ENCODE assay signal across 15 cellular contexts in the genomic region with DNA sequence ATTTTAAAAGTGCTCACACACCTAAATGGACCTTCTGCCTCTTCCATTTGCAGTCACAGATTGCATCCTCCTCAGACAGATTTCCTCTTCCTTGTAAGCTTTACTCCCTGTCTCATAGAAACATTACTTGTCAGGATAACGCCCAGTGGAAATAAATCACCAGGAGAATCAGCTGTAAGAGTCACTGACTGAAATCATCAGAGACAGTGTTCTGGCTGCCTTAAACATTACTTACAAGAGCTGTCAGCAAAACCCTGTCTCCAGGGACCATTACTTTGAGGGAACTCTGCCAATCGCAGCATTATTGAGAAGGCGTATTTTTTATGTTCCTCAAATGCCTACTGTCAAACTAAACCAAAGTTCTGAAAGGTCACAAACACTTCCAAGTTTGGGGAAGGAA. TPM values are rescaled to one million over a fixed set of nuclear protein-coding genes. Genes with fewer than 3 reads are reported as not detected.
DNase-seq lines count a peak whose midpoint lies in the region; ATAC-seq and TF ChIP-seq lines count a peak whose summit lies in the region.
"Had no signal": no experiment of that assay in that cellular context is flagged by ENCODE, and none has a peak within 500 bp of the region (broad histone marks: within the 10 kb centered on the region; RNA-seq: fewer than 3 reads in every experiment).

No MANE protein-coding gene starts in this region.

- TF ChIP-seq CTCF in fibroblast of villous mesenchyme (IDR thresholded peaks at IDR 0.05; ENCODE audit: insufficient read depth, low read depth, low read length) (no peak), endodermal cell (conservative IDR thresholded peaks at IDR 0.05) (no peak), OCI-LY7 (conservative IDR thresholded peaks at IDR 0.05; ENCODE audit: low read length) (no peak)

- H3K4me2 ChIP-seq in OCI-LY7 (ENCODE audit: low read length) = no peak overlapping the region

- peaks cover 9% of the 10 kb centered on the region for H3K27me3 ChIP-seq in endodermal cell (ENCODE audit: control insufficient read depth, insufficient read depth, low read length, poor library complexity, severe bottlenecking)

- H3K36me3 Mint-ChIP-seq in endodermal cell (ENCODE audit: low read depth) = no peaks in the 10 kb centered on the region

- no peak for ATAC-seq in HG03378 (IDR thresholded peaks at IDR 0.05; ENCODE audit: unreplicated experiment)
- ATAC-seq in HG02678 (IDR thresholded peaks at IDR 0.05; ENCODE audit: unreplicated experiment) = no peak
- ATAC-seq: Panc1 had no signal

- no peaks in the 10 kb centered on the region for H4K20me1 ChIP-seq in OCI-LY7 (ENCODE audit: insufficient read depth, low read length)

- H3K27ac Mint-ChIP-seq in endodermal cell = no peak overlapping the region

- no peaks in the 10 kb centered on the region for H3K9me2 ChIP-seq in OCI-LY7 (ENCODE audit: insufficient read depth, low read length)

- H3K4me1 Mint-ChIP-seq in endodermal cell = no peaks in the 10 kb centered on the region

- peaks cover 15% of the 10 kb centered on the region for H3K27me3 Mint-ChIP-seq in endodermal cell (ENCODE audit: insufficient read depth)

- POLR2A ChIA-PET in OCI-LY7 (lab: Charles Lee) = interaction anchor here (0.7 kb wide), 2 partner anchors 13 to 35 kb away, joined by 3 read pairs; no protein-coding TSS in a partner anchor

- CTCF ChIA-PET in OCI-LY7 (lab: Charles Lee; ENCODE audit: unreplicated experiment) = no interaction called here

- no TSS peak for BruUV-seq in OCI-LY7 (replicated peaks; lab: Mats Ljungman, UMichigan)

- no peak overlapping the region for H3K4me3 Mint-ChIP-seq in endodermal cell

- H3K9me3 Mint-ChIP-seq in endodermal cell = no peaks in the 10 kb centered on the region

- H3K9me3 ChIP-seq in endodermal cell (ENCODE audit: control insufficient read depth, low read length) (no peaks in the 10 kb centered on the region), OCI-LY7 (ENCODE audit: low read length) (no peaks in the 10 kb centered on the region)
- H3K9me3 ChIP-seq: HAP-1 had no signal

- WGBS in endodermal cell (ENCODE audit: insufficient coverage in 1 of 2, insufficient read length in 1 of 2), 2 experiments = 91 to 100% methylated on average over 2 to 3 of the region's 3 CpGs

- H3K4me3 ChIP-seq in fibroblast of villous mesenchyme (ENCODE audit: low read depth, low read length) = no peak overlapping the region
- H3K4me3 ChIP-seq in endodermal cell (ENCODE audit: low read length) = no peak overlapping the region
- no peak overlapping the region for H3K4me3 ChIP-seq in OCI-LY7 (ENCODE audit: low read depth, low read length, poor library complexity, severe bottlenecking)
- H3K4me3 ChIP-seq: HAP-1 had no signal

- DNase-seq in Daoy (ENCODE audit: low read depth) = peak; percentile 18
- peak; percentile 39 for DNase-seq in RPMI7951 (ENCODE audit: low read depth)
- DNase-seq in fibroblast of villous mesenchyme (ENCODE audit: low read depth) = peak; percentile 58
- DNase-seq in renal cortical epithelial cell (ENCODE audit: low read depth) = peak; percentile 36
- no peak for DNase-seq in endodermal cell
- DNase-seq in OCI-LY7 (ENCODE audit: low spot score) = no peak
- DNase-seq: islet precursor cell, NCI-H1092 treated with DMSO at 0.1 percent for 48 hours, posterior cingulate gyrus had no signal

- H3K4me1 ChIP-seq in endodermal cell (ENCODE audit: control insufficient read depth, insufficient read depth, low read length) = no peaks in the 10 kb centered on the region
- no peaks in the 10 kb centered on the region for H3K4me1 ChIP-seq in OCI-LY7 (ENCODE audit: insufficient read depth, low read length, poor library complexity, severe bottlenecking)
- H3K4me1 ChIP-seq: HAP-1 had no signal

- no peak overlapping the region for H3K9ac ChIP-seq in endodermal cell (ENCODE audit: extremely low read depth, low read length, poor library complexity, severe bottlenecking)

- H2AFZ ChIP-seq in OCI-LY7 (ENCODE audit: low read length) = no peak overlapping the region

- intact Hi-C loops in OCI-LY7 (cut with micrococcal nuclease; ENCODE audit: unreplicated experiment) = no loop called here

- H3K27ac ChIP-seq in endodermal cell (ENCODE audit: low read depth, low read length) = no peak overlapping the region
- no peak overlapping the region for H3K27ac ChIP-seq in OCI-LY7 (ENCODE audit: low read depth, low read length, poor library complexity, severe bottlenecking)
- H3K27ac ChIP-seq: HL-60, VCaP had no signal

- no peaks in the 10 kb centered on the region for H3K79me2 ChIP-seq in OCI-LY7 (ENCODE audit: insufficient read depth, low read depth, low read length)

- H3K36me3 ChIP-seq in endodermal cell (ENCODE audit: control insufficient read depth, insufficient read depth, low read length) (no peaks in the 10 kb centered on the region), OCI-LY7 (ENCODE audit: insufficient read depth, low read length) (no peaks in the 10 kb centered on the region)
- H3K36me3 ChIP-seq: HAP-1 had no signal

RNA-seq across cellular contexts. Expression of a gene that starts 5.9 kb away (rescaled TPM):
- total RNA-seq in Daoy (2014; rRNA removed; shearing (Covaris generic)) = 133 and 141 TPM in 2 replicates
- total RNA-seq in RPMI7951 (2014; rRNA removed; shearing (Covaris generic)) = 191 and 198 TPM in 2 replicates
- total RNA-seq in fibroblast of villous mesenchyme (126 and 161 TPM in 2 replicates), renal cortical epithelial cell (16.4 and 27.1 TPM in 2 replicates), endodermal cell (10 to 100 TPM; 76.3 to 98.6 TPM), OCI-LY7 (2022) (not detected in 2 replicates)
- polyA plus RNA-seq in endodermal cell (2013, experiment 1 of 2) = 208 TPM
- polyA plus RNA-seq in endodermal cell (2013, experiment 2 of 2) = 208 TPM
- 0.70 TPM in 1 of 2 replicates, not detected in the other for total RNA-seq in OCI-LY7 (2014; rRNA removed; shearing (Covaris generic))

Comparison
In these comparisons a context has a peak if more than half of its experiments do, and no peak if none do; other contexts are left out.
1. DNase-seq: peak in Daoy (single experiment), RPMI7951 (single experiment), fibroblast of villous mesenchyme (single experiment) and renal cortical epithelial cell (single experiment); none in endodermal cell (single experiment) and OCI-LY7 (single experiment).
2. RNA of a gene that starts 5.9 kb away (total RNA-seq): 191 to 198 TPM in RPMI7951, 126 to 161 TPM in fibroblast of villous mesenchyme, 133 to 141 TPM in Daoy, 76.3 to 98.6 TPM in endodermal cell and 16.4 to 27.1 TPM in renal cortical epithelial cell; 0.70 TPM in OCI-LY7; every median in the first group is over 10 times any median in the second.